ENCODE assay signal across 31 cellular contexts in the genomic region with DNA sequence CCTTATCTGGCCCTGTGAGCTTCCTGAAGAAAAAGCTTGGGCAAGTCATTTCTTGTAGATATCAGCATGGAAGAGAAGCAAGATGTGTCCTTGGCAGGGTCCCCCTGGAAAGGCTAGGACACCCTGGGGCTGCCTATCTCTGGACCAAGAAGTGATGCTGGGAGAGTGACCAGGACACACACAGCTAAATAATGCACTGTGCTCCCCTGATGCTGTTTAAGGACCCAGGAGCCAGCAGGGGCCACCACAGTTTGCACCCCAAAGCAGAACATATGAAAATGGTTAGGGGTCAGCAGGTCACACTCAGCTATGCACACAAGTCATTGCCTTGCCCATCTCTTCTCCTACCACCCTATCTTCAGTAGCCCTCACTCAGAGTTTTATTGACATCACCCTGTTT. TPM values are rescaled to one million over a fixed set of nuclear protein-coding genes. Genes with fewer than 3 reads are reported as not detected.
"Had no signal": no experiment of that assay in that cellular context is flagged by ENCODE, and none has a peak within 500 bp of the region (broad histone marks: within the 10 kb centered on the region; RNA-seq: fewer than 3 reads in every experiment).

No MANE protein-coding gene starts in this region.

- H3K36me3 Mint-ChIP-seq: stimulated activated effector memory CD8-positive, alpha-beta T cell treated with anti-CD3 and anti-CD28 coated beads, Interleukin-12 subunit alpha, Interleukin-12 subunit beta, amount 100 ng/mL, for 72 hours; stimulated activated memory B cell treated with anti-CD40 and anti-IgM and Interleukin-4, amounts not matched to agents 10 μg/mL and 1 μg/mL and 100 μg/mL, for 72 hours; stimulated activated naive B cell treated with anti-CD40 and anti-IgM and Interleukin-4, amounts not matched to agents 10 μg/mL and 1 μg/mL and 100 μg/mL, for 72 hours; type B pancreatic cell had no signal

- ATAC-seq: stimulated activated effector memory CD8-positive, alpha-beta T cell treated with anti-CD3 and anti-CD28 coated beads, Interleukin-12 subunit alpha, Interleukin-12 subunit beta, amount 100 ng/mL, for 72 hours; stimulated activated memory B cell treated with anti-CD40 and anti-IgM and Interleukin-4, amounts not matched to agents 10 μg/mL and 1 μg/mL and 100 μg/mL, for 72 hours; stimulated activated naive B cell treated with anti-CD40 and anti-IgM and Interleukin-4, amounts not matched to agents 10 μg/mL and 1 μg/mL and 100 μg/mL, for 72 hours; stimulated activated naive CD8-positive, alpha-beta T cell treated with anti-CD3 and anti-CD28 coated beads, Interleukin-15, amount 100 ng/mL, for 72 hours; stimulated activated naive CD8-positive, alpha-beta T cell treated with anti-CD3 and anti-CD28 coated beads, Interleukin-15, Interleukin-2, amounts not matched to agents 100 U/mL and 50 U/mL, for 24 hours; upper lobe of right lung had no signal

- H3K27ac Mint-ChIP-seq: stimulated activated effector memory CD8-positive, alpha-beta T cell treated with anti-CD3 and anti-CD28 coated beads, Interleukin-12 subunit alpha, Interleukin-12 subunit beta, amount 100 ng/mL, for 72 hours; stimulated activated memory B cell treated with anti-CD40 and anti-IgM and Interleukin-4, amounts not matched to agents 10 μg/mL and 1 μg/mL and 100 μg/mL, for 72 hours; stimulated activated naive B cell treated with anti-CD40 and anti-IgM and Interleukin-4, amounts not matched to agents 10 μg/mL and 1 μg/mL and 100 μg/mL, for 72 hours; stimulated activated naive CD8-positive, alpha-beta T cell treated with anti-CD3 and anti-CD28 coated beads, Interleukin-15, Interleukin-2, amounts not matched to agents 100 ng/mL and 50 ng/mL, for 24 hours; type B pancreatic cell had no signal

- H3K9me3 Mint-ChIP-seq: stimulated activated effector memory CD8-positive, alpha-beta T cell treated with anti-CD3 and anti-CD28 coated beads, Interleukin-12 subunit alpha, Interleukin-12 subunit beta, amount 100 ng/mL, for 72 hours; stimulated activated naive B cell treated with anti-CD40 and anti-IgM and Interleukin-4, amounts not matched to agents 10 μg/mL and 1 μg/mL and 100 μg/mL, for 72 hours; stimulated activated naive CD8-positive, alpha-beta T cell treated with anti-CD3 and anti-CD28 coated beads, Interleukin-15, Interleukin-2, amounts not matched to agents 100 ng/mL and 50 ng/mL, for 24 hours; type B pancreatic cell had no signal

- H3K4me3 Mint-ChIP-seq: stimulated activated effector memory CD8-positive, alpha-beta T cell treated with anti-CD3 and anti-CD28 coated beads, Interleukin-12 subunit alpha, Interleukin-12 subunit beta, amount 100 ng/mL, for 72 hours; stimulated activated memory B cell treated with anti-CD40 and anti-IgM and Interleukin-4, amounts not matched to agents 10 μg/mL and 1 μg/mL and 100 μg/mL, for 72 hours; stimulated activated naive B cell treated with anti-CD40 and anti-IgM and Interleukin-4, amounts not matched to agents 10 μg/mL and 1 μg/mL and 100 μg/mL, for 72 hours; stimulated activated naive CD8-positive, alpha-beta T cell treated with anti-CD3 and anti-CD28 coated beads, Interleukin-15, amount 100 ng/mL, for 72 hours; stimulated activated naive CD8-positive, alpha-beta T cell treated with anti-CD3 and anti-CD28 coated beads, Interleukin-15, Interleukin-2, amounts not matched to agents 100 ng/mL and 50 ng/mL, for 24 hours; type B pancreatic cell had no signal

- H3K27ac ChIP-seq: stomach, suprapubic skin, testis, thoracic aorta, thyroid gland, tibial artery, tibial nerve, transverse colon, upper lobe of left lung, upper lobe of right lung, uterus, vagina had no signal

- DNase-seq: stimulated activated CD4-positive, alpha-beta T cell treated with anti-CD3 and anti-CD28 coated beads, Interleukin-2, amount 100 ng/mL, for 48 hours; stimulated activated CD4-positive, alpha-beta T cell treated with anti-CD3 and anti-CD28 coated beads, Interleukin-4, amount 100 ng/mL, for 1 hour; stimulated activated CD4-positive, alpha-beta T cell treated with anti-CD3 and anti-CD28 coated beads, Interleukin-4, amount 100 ng/mL, for 24 hours; stimulated activated CD4-positive, alpha-beta T cell treated with anti-CD3 and anti-CD28 coated beads, Interleukin-4, amount 100 ng/mL, for 4 hours; stimulated activated CD8-positive, alpha-beta memory T cell treated with anti-CD3 and anti-CD28 coated beads, Interleukin-4, amount 100 ng/mL, for 48 hours; stimulated activated naive B cell treated with anti-CD40 and anti-IgM and Interleukin-4, amounts not matched to agents 10 μg/mL and 1 μg/mL and 100 μg/mL, for 72 hours; stimulated activated naive CD4-positive, alpha-beta T cell; stimulated activated naive CD4-positive, alpha-beta T cell treated with Interleukin-2 at 50 U/mL for 16 hours; stimulated activated naive CD8-positive, alpha-beta T cell treated with anti-CD3 and anti-CD28 coated beads, Interleukin-15, amount 100 ng/mL, for 72 hours; stimulated activated naive CD8-positive, alpha-beta T cell treated with anti-CD3 and anti-CD28 coated beads, Interleukin-15, Interleukin-2, amounts not matched to agents 100 U/mL and 50 U/mL, for 24 hours; stomach; substantia nigra; testis; thyroid gland; tibial artery; transverse colon; trophoblast cell; upper lobe of left lung; upper lobe of right lung; uterus had no signal

- H3K36me3 ChIP-seq: stomach, suprapubic skin, thoracic aorta, thyroid gland, tibial artery, tibial nerve, transverse colon, upper lobe of left lung, upper lobe of right lung, uterus, vagina had no signal

- H3K4me3 ChIP-seq: stomach, suprapubic skin, testis, thoracic aorta, thyroid gland, tibial artery, tibial nerve, transverse colon, upper lobe of left lung, upper lobe of right lung, uterus, vagina had no signal

- H3K9me3 ChIP-seq: stomach, suprapubic skin, testis, thoracic aorta, thyroid gland, tibial artery, tibial nerve, transverse colon, upper lobe of left lung, upper lobe of right lung, uterus, vagina had no signal

- H3K4me1 ChIP-seq: stomach, suprapubic skin, testis, thyroid gland, tibial artery, tibial nerve, transverse colon, upper lobe of left lung, upper lobe of right lung, uterus, vagina had no signal

- H3K4me1 Mint-ChIP-seq: stimulated activated effector memory CD8-positive, alpha-beta T cell treated with anti-CD3 and anti-CD28 coated beads, Interleukin-12 subunit alpha, Interleukin-12 subunit beta, amount 100 ng/mL, for 72 hours; stimulated activated memory B cell treated with anti-CD40 and anti-IgM and Interleukin-4, amounts not matched to agents 10 μg/mL and 1 μg/mL and 100 μg/mL, for 72 hours; stimulated activated naive B cell treated with anti-CD40 and anti-IgM and Interleukin-4, amounts not matched to agents 10 μg/mL and 1 μg/mL and 100 μg/mL, for 72 hours; stimulated activated naive CD8-positive, alpha-beta T cell treated with anti-CD3 and anti-CD28 coated beads, Interleukin-15, amount 100 ng/mL, for 72 hours had no signal

- H3K27me3 ChIP-seq: testis, thyroid gland, tibial artery, tibial nerve, upper lobe of left lung, upper lobe of right lung, uterus, vagina had no signal

RNA-seq across cellular contexts. Expression of gene GPR26, which starts 47.9 kb away (rescaled TPM):
- total RNA-seq: stomach, subcutaneous adipose tissue, suprapubic skin, thoracic aorta, thyroid gland, tibial nerve, transverse colon, upper lobe of left lung, upper lobe of right lung, ureter, urinary bladder, uterus, vagina had no signal
- polyA plus RNA-seq: stomach, urinary bladder had no signal
